ENCODE assay signal across 1 cellular context in genomic region chr1:209822706-209823105, GRCh38.
TF ChIP-seq lines count a peak whose summit lies in the region.

No MANE protein-coding gene starts in this region.

TF ChIP-seq in H1, 55 proteins besides CTCF, POLR2A, EP300 and RAD21:
- TF ChIP-seq PHF8 (conservative IDR thresholded peaks at IDR 0.05; ENCODE audit: low read depth, low read length) (no peak), JUND (IDR thresholded peaks at IDR 0.05; ENCODE audit: low read length) (no peak), POLR2AphosphoS5 (IDR thresholded peaks at IDR 0.05; ENCODE audit: low read depth, low read length) (no peak), SIX5 (IDR thresholded peaks at IDR 0.05; ENCODE audit: low read depth, low read length) (no peak), CEBPB (IDR thresholded peaks at IDR 0.05; ENCODE audit: low read depth, low read length) (no peak), RBBP5 (IDR thresholded peaks at IDR 0.05; ENCODE audit: borderline replicate concordance, low read depth, low read length) (no peak), EZH2 (IDR thresholded peaks at IDR 0.05; ENCODE audit: low read depth, low read length, severe bottlenecking) (no peak), RXRA (IDR thresholded peaks at IDR 0.05; ENCODE audit: insufficient read depth, low read depth, low read length) (no peak), SRF (IDR thresholded peaks at IDR 0.05; ENCODE audit: low read depth, low read length) (no peak), ZNF274 (IDR thresholded peaks at IDR 0.05; ENCODE audit: borderline replicate concordance, extremely low read depth, low read length) (no peak), NRF1 (IDR thresholded peaks at IDR 0.05; ENCODE audit: low read depth, low read length) (no peak), KDM1A (IDR thresholded peaks at IDR 0.05; ENCODE audit: borderline replicate concordance, low read length) (no peak)
